ENCODE assay signal across 22 cellular contexts in the genomic region with DNA sequence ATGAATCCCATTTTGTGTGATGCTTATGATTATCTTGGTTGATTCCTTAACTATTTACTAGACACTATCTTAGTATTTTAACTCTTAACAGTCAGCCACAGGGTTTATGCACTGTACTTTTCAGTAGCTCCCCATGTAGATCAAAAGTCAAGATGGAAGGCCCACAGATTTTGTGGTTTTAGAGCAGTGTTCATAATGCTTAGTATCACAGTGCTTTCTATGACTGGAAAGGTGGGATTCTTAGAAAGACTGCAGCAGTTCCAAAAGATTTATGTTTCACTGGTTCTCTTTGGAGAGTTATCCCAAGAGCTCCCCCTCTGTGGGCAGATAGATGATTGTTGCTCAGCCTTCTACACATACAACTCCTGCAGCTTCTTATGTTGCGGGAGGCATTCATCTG. TPM values are rescaled to one million over a fixed set of nuclear protein-coding genes. Genes with fewer than 3 reads are reported as not detected.
DNase-seq lines count a peak whose midpoint lies in the region; ATAC-seq and TF ChIP-seq lines count a peak whose summit lies in the region.
"Had no signal": no experiment of that assay in that cellular context is flagged by ENCODE, and none has a peak within 500 bp of the region (broad histone marks: within the 10 kb centered on the region; RNA-seq: fewer than 3 reads in every experiment).

No MANE protein-coding gene starts in this region.

- no peaks in the 10 kb centered on the region for H3K27me3 ChIP-seq in endodermal cell (ENCODE audit: control insufficient read depth, insufficient read depth, low read length, poor library complexity, severe bottlenecking)
- H3K27me3 ChIP-seq: BE2C, BLaER1 had no signal

- H3K27ac ChIP-seq in HEK293 (ENCODE audit: extremely low read depth, low read depth, low read length) (no peak overlapping the region), endodermal cell (ENCODE audit: low read depth, low read length) (no peak overlapping the region)
- H3K27ac ChIP-seq: BLaER1 had no signal

- H3K4me1 ChIP-seq in HEK293 (ENCODE audit: control insufficient read depth, insufficient read depth, low read length): peaks cover 17% of the 10 kb centered on the region
- H3K4me1 ChIP-seq in endodermal cell (ENCODE audit: control insufficient read depth, insufficient read depth, low read length): peaks cover 30% of the 10 kb centered on the region
- H3K4me1 ChIP-seq: BE2C, BLaER1 had no signal

- no peaks in the 10 kb centered on the region for H3K36me3 Mint-ChIP-seq in endodermal cell (ENCODE audit: low read depth)
- no peaks in the 10 kb centered on the region for H3K36me3 Mint-ChIP-seq in mesothelial cell of epicardium
- H3K36me3 Mint-ChIP-seq in WTC11: no peaks in the 10 kb centered on the region
- H3K36me3 Mint-ChIP-seq: CD14-positive monocyte; CD4-positive, alpha-beta memory T cell; CD4-positive, CD25-positive, alpha-beta regulatory T cell; CD8-positive, alpha-beta memory T cell had no signal

- no peak for DNase-seq in endodermal cell
- DNase-seq in mesothelial cell of epicardium (ENCODE audit: low spot score in 2 of 2, unreplicated experiment in 2 of 2): no peak
- DNase-seq in NCI-H748 treated with DMSO at 0.1 percent for 48 hours (lab: John Stamatoyannopoulos, UW): no peak
- DNase-seq in stimulated activated naive CD4-positive, alpha-beta T cell (lab: John Stamatoyannopoulos, UW): no peak
- no peak for DNase-seq in WTC11 (ENCODE audit: low spot score)
- DNase-seq: 8988T; ACHN; BE2C; C1 segment of cervical spinal cord; CD4-positive, alpha-beta memory T cell; CD4-positive, CD25-positive, alpha-beta regulatory T cell; CD8-positive, alpha-beta memory T cell; COR-L47; DMS 273 treated with DMSO at 0.1 percent for 48 hours; DMS153; DMS53; DMS79; GF-D8 had no signal

- no peak for TF ChIP-seq CTCF in HEK293 (tag by site-specific recombination; IDR thresholded peaks at IDR 0.05)
- peak; percentile 16 for TF ChIP-seq CTCF in endodermal cell (conservative IDR thresholded peaks at IDR 0.05)
- TF ChIP-seq CTCF in mesothelial cell of epicardium (IDR thresholded peaks at IDR 0.05; ENCODE audit: unreplicated experiment): no peak
- no peak for TF ChIP-seq CTCF in WTC11 (IDR thresholded peaks at IDR 0.05)

- H3K27ac Mint-ChIP-seq in endodermal cell: no peak overlapping the region
- peak overlapping the region; percentile 76 for H3K27ac Mint-ChIP-seq in mesothelial cell of epicardium
- H3K27ac Mint-ChIP-seq in WTC11: no peak overlapping the region
- H3K27ac Mint-ChIP-seq: CD14-positive monocyte; CD4-positive, alpha-beta memory T cell; CD4-positive, CD25-positive, alpha-beta regulatory T cell; CD8-positive, alpha-beta memory T cell had no signal

- WGBS in endodermal cell (ENCODE audit: insufficient coverage in 1 of 2, insufficient read length in 1 of 2), 2 experiments: 100% methylated on average over 1 of the region's 1 CpG; no CpG with 5 or more reads in 1 of the 2 experiments

- H3K4me1 Mint-ChIP-seq in endodermal cell (peaks cover 57% of the 10 kb centered on the region), mesothelial cell of epicardium (peaks cover 41% of the 10 kb centered on the region), WTC11 (peaks cover 19% of the 10 kb centered on the region)
- H3K4me1 Mint-ChIP-seq: CD14-positive monocyte; CD4-positive, CD25-positive, alpha-beta regulatory T cell; CD8-positive, alpha-beta memory T cell had no signal

- no peak overlapping the region for H3K9ac ChIP-seq in endodermal cell (ENCODE audit: extremely low read depth, low read length, poor library complexity, severe bottlenecking)
- H3K9ac ChIP-seq: BLaER1 had no signal

- H3K27me3 Mint-ChIP-seq in endodermal cell (ENCODE audit: insufficient read depth): no peaks in the 10 kb centered on the region
- no peaks in the 10 kb centered on the region for H3K27me3 Mint-ChIP-seq in mesothelial cell of epicardium (ENCODE audit: low read depth)
- no peaks in the 10 kb centered on the region; the same call in 1 of the 2 replicates for H3K27me3 Mint-ChIP-seq in WTC11 (ENCODE audit: low read depth)
- H3K27me3 Mint-ChIP-seq: CD4-positive, alpha-beta memory T cell had no signal

- no peaks in the 10 kb centered on the region for H3K9me3 Mint-ChIP-seq in endodermal cell
- H3K9me3 Mint-ChIP-seq in mesothelial cell of epicardium: no peaks in the 10 kb centered on the region
- H3K9me3 Mint-ChIP-seq in WTC11: no peaks in the 10 kb centered on the region
- H3K9me3 Mint-ChIP-seq: CD14-positive monocyte; CD4-positive, alpha-beta memory T cell; CD8-positive, alpha-beta memory T cell had no signal

- H3K4me3 Mint-ChIP-seq in endodermal cell (no peak overlapping the region), mesothelial cell of epicardium (no peak overlapping the region), WTC11 (no peak overlapping the region)
- H3K4me3 Mint-ChIP-seq: CD14-positive monocyte; CD4-positive, alpha-beta memory T cell; CD4-positive, CD25-positive, alpha-beta regulatory T cell; CD8-positive, alpha-beta memory T cell had no signal

- CTCF ChIA-PET in HEK293 (lab: Yijun Ruan, JAX): interaction anchor here (0.6 to 1.4 kb wide), 5 partner anchors 35 to 189 kb away, joined by 3 to 4 read pairs (median 3); no protein-coding TSS in a partner anchor
- CTCF ChIA-PET in WTC11 (lab: Charles Lee): interaction anchor here (1.0 to 1.4 kb wide), 3 partner anchors 27 to 145 kb away, joined by 4 to 5 read pairs (median 4); no protein-coding TSS in a partner anchor

- H3K9me3 ChIP-seq in HEK293 (ENCODE audit: control insufficient read depth, insufficient read depth, low read depth, low read length) (no peaks in the 10 kb centered on the region), endodermal cell (ENCODE audit: control insufficient read depth, low read length) (no peaks in the 10 kb centered on the region)
- H3K9me3 ChIP-seq: BE2C, BLaER1 had no signal

- POLR2A ChIA-PET in HEK293 (lab: Yijun Ruan, JAX): interaction anchor here (1.4 kb wide), 1 partner anchor 33 kb away, joined by 3 read pairs; no protein-coding TSS in a partner anchor
- POLR2A ChIA-PET in WTC11 (lab: Charles Lee): no interaction called here

- no peak for ATAC-seq in WTC11

- H3K36me3 ChIP-seq in HEK293 (ENCODE audit: control insufficient read depth in 2 of 2, insufficient read depth in 1 of 2, low read length in 2 of 2): no peaks in the 10 kb centered on the region
- H3K36me3 ChIP-seq in endodermal cell (ENCODE audit: control insufficient read depth, insufficient read depth, low read length): no peaks in the 10 kb centered on the region
- H3K36me3 ChIP-seq: BE2C, BLaER1 had no signal

- H3K4me3 ChIP-seq in HEK293 (ENCODE audit: low read depth, low read length) (no peak overlapping the region), endodermal cell (ENCODE audit: low read length) (no peak overlapping the region)
- H3K4me3 ChIP-seq: BLaER1 had no signal

TF ChIP-seq in HEK293, 187 proteins besides CTCF, POLR2A, EP300 and RAD21:
- TF ChIP-seq ZNF214 (tag by site-specific recombination; IDR thresholded peaks at IDR 0.05; ENCODE audit: borderline replicate concordance) (no peak), BCL6B (tag by site-specific recombination; IDR thresholded peaks at IDR 0.05) (peak; percentile 97)

TF ChIP-seq in WTC11, 78 proteins besides CTCF, POLR2A, EP300 and RAD21 (continues in another document):
- TF ChIP-seq ZMAT4 (CRISPR knock-in tag; IDR thresholded peaks at IDR 0.05): no peak
- no peak for TF ChIP-seq JUN (CRISPR knock-in tag; IDR thresholded peaks at IDR 0.05)
- TF ChIP-seq, protein P1, sequence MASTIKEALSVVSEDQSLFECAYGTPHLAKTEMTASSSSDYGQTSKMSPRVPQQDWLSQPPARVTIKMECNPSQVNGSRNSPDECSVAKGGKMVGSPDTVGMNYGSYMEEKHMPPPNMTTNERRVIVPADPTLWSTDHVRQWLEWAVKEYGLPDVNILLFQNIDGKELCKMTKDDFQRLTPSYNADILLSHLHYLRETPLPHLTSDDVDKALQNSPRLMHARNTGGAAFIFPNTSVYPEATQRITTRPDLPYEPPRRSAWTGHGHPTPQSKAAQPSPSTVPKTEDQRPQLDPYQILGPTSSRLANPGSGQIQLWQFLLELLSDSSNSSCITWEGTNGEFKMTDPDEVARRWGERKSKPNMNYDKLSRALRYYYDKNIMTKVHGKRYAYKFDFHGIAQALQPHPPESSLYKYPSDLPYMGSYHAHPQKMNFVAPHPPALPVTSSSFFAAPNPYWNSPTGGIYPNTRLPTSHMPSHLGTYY (CRISPR knock-in tag; IDR thresholded peaks at IDR 0.05): no peak
- TF ChIP-seq SMAD4 (CRISPR knock-in tag; IDR thresholded peaks at IDR 0.05): no peak
- TF ChIP-seq, protein P2, sequence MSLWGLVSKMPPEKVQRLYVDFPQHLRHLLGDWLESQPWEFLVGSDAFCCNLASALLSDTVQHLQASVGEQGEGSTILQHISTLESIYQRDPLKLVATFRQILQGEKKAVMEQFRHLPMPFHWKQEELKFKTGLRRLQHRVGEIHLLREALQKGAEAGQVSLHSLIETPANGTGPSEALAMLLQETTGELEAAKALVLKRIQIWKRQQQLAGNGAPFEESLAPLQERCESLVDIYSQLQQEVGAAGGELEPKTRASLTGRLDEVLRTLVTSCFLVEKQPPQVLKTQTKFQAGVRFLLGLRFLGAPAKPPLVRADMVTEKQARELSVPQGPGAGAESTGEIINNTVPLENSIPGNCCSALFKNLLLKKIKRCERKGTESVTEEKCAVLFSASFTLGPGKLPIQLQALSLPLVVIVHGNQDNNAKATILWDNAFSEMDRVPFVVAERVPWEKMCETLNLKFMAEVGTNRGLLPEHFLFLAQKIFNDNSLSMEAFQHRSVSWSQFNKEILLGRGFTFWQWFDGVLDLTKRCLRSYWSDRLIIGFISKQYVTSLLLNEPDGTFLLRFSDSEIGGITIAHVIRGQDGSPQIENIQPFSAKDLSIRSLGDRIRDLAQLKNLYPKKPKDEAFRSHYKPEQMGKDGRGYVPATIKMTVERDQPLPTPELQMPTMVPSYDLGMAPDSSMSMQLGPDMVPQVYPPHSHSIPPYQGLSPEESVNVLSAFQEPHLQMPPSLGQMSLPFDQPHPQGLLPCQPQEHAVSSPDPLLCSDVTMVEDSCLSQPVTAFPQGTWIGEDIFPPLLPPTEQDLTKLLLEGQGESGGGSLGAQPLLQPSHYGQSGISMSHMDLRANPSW (CRISPR knock-in tag; conservative IDR thresholded peaks at IDR 0.05; ENCODE audit: low read depth): no peak

RNA-seq across cellular contexts. Expression of gene ANKRD6, which starts 34.5 kb away (rescaled TPM):
- 100 to 1,000 TPM in 1 of 2 donors, 10 to 100 TPM in 1; 88.7 to 110 TPM for total RNA-seq in endodermal cell
- polyA plus RNA-seq in endodermal cell (2013, experiment 1 of 2): 31.9 TPM
- 33.9 TPM for polyA plus RNA-seq in endodermal cell (2013, experiment 2 of 2)
- 41.0 to 44.9 TPM (median 43.5 TPM) in 3 replicates for total RNA-seq in mesothelial cell of epicardium
- 10.9 to 13.9 TPM (median 12.6 TPM) in 3 replicates for total RNA-seq in WTC11 (2021)

RNA-seq across cellular contexts. Expression of gene RRAGD, which starts 55.4 kb away (rescaled TPM):
- 1 to 10 TPM in 1 of 2 donors, under 1 TPM in 1; 0.95 to 2.0 TPM for total RNA-seq in endodermal cell
- polyA plus RNA-seq in endodermal cell (2013, experiment 1 of 2): 20.5 TPM
- 18.0 TPM for polyA plus RNA-seq in endodermal cell (2013, experiment 2 of 2)
- 5.6 to 6.9 TPM (median 5.6 TPM) in 3 replicates for total RNA-seq in mesothelial cell of epicardium
- 14.1 to 25.4 TPM (median 18.0 TPM) in 3 replicates for total RNA-seq in WTC11 (2021)
- polyA plus RNA-seq: AG04450 had no signal
